Comparison of ENCODE assay signal across 9 cellular contexts in the genomic region with DNA sequence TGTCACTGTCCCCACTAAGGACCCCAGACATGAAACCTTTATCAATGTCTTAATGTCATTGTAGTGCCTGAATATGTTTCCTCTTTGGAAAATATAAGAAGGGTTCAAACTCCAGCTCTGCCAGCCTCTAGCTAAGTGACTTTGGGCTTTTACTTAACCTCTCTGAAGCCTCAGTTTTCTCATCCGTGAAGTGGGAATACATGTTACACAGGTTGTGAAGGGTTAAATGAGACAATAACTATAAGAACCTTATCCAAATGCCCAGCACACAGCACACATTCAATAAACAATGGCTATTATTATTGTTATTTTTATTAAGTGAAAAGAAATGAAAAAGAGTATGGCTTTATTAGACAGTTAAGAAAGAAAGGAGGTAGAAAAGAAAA. TPM values are rescaled to one million over a fixed set of nuclear protein-coding genes. Genes with fewer than 3 reads are reported as not detected.
"Had no signal": no experiment of that assay in that cellular context is flagged by ENCODE, and none has a peak within 500 bp of the region (broad histone marks: within the 10 kb centered on the region; RNA-seq: fewer than 3 reads in every experiment).

No MANE protein-coding gene starts in this region.

- DNase-seq: H9, HCEC 1CT, KG1 had no signal

- H3K9me3 Mint-ChIP-seq: GM23338, H9 had no signal

- H3K4me2 ChIP-seq: GM23338 had no signal

- H3K4me3 Mint-ChIP-seq: GM23338, H9 had no signal

- ATAC-seq: GM23338 had no signal

- H3K4me3 ChIP-seq: GM23338 had no signal

- FAIRE-seq: H1, H54, HTR-8/SVneo had no signal

- H2AFZ ChIP-seq: GM23338 had no signal

- H3K27ac Mint-ChIP-seq: GM23338, H9, IgD-negative memory B cell had no signal

RNA-seq across cellular contexts. Expression of a gene that starts 15.7 kb away (rescaled TPM):
- total RNA-seq: HT-29 had no signal
- polyA plus RNA-seq: IgD-negative memory B cell had no signal
